1 cellular context compared by ENCODE assay signal in the genomic region with DNA sequence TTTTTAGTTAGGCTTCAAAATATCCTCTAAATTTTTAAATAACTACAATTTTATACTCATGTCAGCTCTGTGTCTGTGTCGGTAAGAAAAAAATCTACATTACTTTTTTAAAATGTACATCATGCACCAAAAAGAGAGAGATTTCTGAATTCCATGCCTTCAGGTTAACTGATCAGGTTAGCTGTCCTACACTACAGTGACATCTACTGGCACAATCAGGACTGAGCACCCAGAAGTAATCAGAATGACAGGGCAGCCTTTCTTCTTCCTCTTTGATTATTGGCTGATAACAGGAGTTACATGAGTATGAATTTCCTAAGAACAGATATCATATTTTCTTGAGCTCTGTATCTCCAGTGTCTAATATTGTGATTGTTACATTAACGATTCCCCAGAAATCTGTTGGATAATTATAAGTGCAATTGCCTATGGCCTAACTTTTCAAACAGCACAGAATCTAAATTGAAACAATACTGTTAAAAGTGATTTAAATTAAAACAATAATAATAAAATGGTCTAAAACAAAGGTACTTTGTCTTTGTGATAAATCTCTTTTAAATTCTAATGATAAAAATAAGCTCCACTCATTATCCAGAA.
TF ChIP-seq lines count a peak whose summit lies in the region.

No MANE protein-coding gene starts in this region.

TF ChIP-seq in K562, 482 proteins besides CTCF, POLR2A, EP300 and RAD21 (continued from another document and continues in another):
- TF ChIP-seq, protein P1, sequence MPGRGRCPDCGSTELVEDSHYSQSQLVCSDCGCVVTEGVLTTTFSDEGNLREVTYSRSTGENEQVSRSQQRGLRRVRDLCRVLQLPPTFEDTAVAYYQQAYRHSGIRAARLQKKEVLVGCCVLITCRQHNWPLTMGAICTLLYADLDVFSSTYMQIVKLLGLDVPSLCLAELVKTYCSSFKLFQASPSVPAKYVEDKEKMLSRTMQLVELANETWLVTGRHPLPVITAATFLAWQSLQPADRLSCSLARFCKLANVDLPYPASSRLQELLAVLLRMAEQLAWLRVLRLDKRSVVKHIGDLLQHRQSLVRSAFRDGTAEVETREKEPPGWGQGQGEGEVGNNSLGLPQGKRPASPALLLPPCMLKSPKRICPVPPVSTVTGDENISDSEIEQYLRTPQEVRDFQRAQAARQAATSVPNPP (IDR thresholded peaks at IDR 0.05; ENCODE audit: borderline replicate concordance, insufficient read depth, insufficient read length), result no peak
- TF ChIP-seq, protein P2, sequence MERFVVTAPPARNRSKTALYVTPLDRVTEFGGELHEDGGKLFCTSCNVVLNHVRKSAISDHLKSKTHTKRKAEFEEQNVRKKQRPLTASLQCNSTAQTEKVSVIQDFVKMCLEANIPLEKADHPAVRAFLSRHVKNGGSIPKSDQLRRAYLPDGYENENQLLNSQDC (CRISPR knock-in tag; IDR thresholded peaks at IDR 0.05), result no peak
- TF ChIP-seq NR2F6 (CRISPR knock-in tag; IDR thresholded peaks at IDR 0.05) (no peak), ZBTB17 (CRISPR knock-in tag; IDR thresholded peaks at IDR 0.05) (no peak), ZFX (CRISPR knock-in tag; IDR thresholded peaks at IDR 0.05) (no peak), ATF7 (IDR thresholded peaks at IDR 0.05) (no peak), FOXK2 (conservative IDR thresholded peaks at IDR 0.05 in 1 of 2, IDR thresholded peaks at IDR 0.05 in 1 of 2; ENCODE audit: low read depth in 2 of 2) (no peak), ZNF584 (CRISPR knock-in tag; IDR thresholded peaks at IDR 0.05; ENCODE audit: low read depth) (no peak), ZNF780A (CRISPR knock-in tag; IDR thresholded peaks at IDR 0.05) (no peak), TEAD4 (IDR thresholded peaks at IDR 0.05; ENCODE audit: low read length) (0 out of 2 replicates have a peak, but pooled peaks have one; percentile 43), TEAD4 (CRISPR knock-in tag; IDR thresholded peaks at IDR 0.05; ENCODE audit: borderline replicate concordance) (no peak), KLF16 (IDR thresholded peaks at IDR 0.05) (0 out of 2 replicates have a peak, but pooled peaks have one; percentile 16), ZNF384 (IDR thresholded peaks at IDR 0.05; ENCODE audit: low read depth, low read length) (peak; percentile 28; the same call in 1 of the 2 replicates), STAT5B (CRISPR knock-in tag; IDR thresholded peaks at IDR 0.05) (no peak), FOXP1 (CRISPR knock-in tag; IDR thresholded peaks at IDR 0.05) (no peak), ZBTB1 (CRISPR knock-in tag; IDR thresholded peaks at IDR 0.05; ENCODE audit: borderline replicate concordance, low read depth) (no peak), ZNF717 (CRISPR knock-in tag; IDR thresholded peaks at IDR 0.05) (no peak), COPS2 (conservative IDR thresholded peaks at IDR 0.05) (no peak), ZNF239 (CRISPR knock-in tag; IDR thresholded peaks at IDR 0.05) (no peak)
- TF ChIP-seq, protein P3, sequence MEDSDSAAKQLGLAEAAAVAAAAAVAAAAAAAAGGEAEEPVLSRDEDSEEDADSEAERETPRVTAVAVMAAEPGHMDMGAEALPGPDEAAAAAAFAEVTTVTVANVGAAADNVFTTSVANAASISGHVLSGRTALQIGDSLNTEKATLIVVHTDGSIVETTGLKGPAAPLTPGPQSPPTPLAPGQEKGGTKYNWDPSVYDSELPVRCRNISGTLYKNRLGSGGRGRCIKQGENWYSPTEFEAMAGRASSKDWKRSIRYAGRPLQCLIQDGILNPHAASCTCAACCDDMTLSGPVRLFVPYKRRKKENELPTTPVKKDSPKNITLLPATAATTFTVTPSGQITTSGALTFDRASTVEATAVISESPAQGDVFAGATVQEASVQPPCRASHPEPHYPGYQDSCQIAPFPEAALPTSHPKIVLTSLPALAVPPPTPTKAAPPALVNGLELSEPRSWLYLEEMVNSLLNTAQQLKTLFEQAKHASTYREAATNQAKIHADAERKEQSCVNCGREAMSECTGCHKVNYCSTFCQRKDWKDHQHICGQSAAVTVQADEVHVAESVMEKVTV (CRISPR knock-in tag; IDR thresholded peaks at IDR 0.05), result peak; percentile 92
- TF ChIP-seq, protein P4, sequence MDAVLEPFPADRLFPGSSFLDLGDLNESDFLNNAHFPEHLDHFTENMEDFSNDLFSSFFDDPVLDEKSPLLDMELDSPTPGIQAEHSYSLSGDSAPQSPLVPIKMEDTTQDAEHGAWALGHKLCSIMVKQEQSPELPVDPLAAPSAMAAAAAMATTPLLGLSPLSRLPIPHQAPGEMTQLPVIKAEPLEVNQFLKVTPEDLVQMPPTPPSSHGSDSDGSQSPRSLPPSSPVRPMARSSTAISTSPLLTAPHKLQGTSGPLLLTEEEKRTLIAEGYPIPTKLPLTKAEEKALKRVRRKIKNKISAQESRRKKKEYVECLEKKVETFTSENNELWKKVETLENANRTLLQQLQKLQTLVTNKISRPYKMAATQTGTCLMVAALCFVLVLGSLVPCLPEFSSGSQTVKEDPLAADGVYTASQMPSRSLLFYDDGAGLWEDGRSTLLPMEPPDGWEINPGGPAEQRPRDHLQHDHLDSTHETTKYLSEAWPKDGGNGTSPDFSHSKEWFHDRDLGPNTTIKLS (IDR thresholded peaks at IDR 0.05; ENCODE audit: borderline replicate concordance, low read depth), result no peak
- TF ChIP-seq, protein P5, sequence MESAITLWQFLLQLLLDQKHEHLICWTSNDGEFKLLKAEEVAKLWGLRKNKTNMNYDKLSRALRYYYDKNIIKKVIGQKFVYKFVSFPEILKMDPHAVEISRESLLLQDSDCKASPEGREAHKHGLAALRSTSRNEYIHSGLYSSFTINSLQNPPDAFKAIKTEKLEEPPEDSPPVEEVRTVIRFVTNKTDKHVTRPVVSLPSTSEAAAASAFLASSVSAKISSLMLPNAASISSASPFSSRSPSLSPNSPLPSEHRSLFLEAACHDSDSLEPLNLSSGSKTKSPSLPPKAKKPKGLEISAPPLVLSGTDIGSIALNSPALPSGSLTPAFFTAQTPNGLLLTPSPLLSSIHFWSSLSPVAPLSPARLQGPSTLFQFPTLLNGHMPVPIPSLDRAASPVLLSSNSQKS (CRISPR knock-in tag; IDR thresholded peaks at IDR 0.05), result no peak
- TF ChIP-seq, protein P6, sequence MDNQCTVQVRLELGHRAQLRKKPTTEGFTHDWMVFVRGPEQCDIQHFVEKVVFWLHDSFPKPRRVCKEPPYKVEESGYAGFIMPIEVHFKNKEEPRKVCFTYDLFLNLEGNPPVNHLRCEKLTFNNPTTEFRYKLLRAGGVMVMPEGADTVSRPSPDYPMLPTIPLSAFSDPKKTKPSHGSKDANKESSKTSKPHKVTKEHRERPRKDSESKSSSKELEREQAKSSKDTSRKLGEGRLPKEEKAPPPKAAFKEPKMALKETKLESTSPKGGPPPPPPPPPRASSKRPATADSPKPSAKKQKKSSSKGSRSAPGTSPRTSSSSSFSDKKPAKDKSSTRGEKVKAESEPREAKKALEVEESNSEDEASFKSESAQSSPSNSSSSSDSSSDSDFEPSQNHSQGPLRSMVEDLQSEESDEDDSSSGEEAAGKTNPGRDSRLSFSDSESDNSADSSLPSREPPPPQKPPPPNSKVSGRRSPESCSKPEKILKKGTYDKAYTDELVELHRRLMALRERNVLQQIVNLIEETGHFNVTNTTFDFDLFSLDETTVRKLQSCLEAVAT (IDR thresholded peaks at IDR 0.05), result no peak
- TF ChIP-seq, protein P7, sequence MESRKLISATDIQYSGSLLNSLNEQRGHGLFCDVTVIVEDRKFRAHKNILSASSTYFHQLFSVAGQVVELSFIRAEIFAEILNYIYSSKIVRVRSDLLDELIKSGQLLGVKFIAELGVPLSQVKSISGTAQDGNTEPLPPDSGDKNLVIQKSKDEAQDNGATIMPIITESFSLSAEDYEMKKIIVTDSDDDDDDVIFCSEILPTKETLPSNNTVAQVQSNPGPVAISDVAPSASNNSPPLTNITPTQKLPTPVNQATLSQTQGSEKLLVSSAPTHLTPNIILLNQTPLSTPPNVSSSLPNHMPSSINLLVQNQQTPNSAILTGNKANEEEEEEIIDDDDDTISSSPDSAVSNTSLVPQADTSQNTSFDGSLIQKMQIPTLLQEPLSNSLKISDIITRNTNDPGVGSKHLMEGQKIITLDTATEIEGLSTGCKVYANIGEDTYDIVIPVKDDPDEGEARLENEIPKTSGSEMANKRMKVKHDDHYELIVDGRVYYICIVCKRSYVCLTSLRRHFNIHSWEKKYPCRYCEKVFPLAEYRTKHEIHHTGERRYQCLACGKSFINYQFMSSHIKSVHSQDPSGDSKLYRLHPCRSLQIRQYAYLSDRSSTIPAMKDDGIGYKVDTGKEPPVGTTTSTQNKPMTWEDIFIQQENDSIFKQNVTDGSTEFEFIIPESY (CRISPR knock-in tag; IDR thresholded peaks at IDR 0.05), result no peak
- TF ChIP-seq, protein P8, sequence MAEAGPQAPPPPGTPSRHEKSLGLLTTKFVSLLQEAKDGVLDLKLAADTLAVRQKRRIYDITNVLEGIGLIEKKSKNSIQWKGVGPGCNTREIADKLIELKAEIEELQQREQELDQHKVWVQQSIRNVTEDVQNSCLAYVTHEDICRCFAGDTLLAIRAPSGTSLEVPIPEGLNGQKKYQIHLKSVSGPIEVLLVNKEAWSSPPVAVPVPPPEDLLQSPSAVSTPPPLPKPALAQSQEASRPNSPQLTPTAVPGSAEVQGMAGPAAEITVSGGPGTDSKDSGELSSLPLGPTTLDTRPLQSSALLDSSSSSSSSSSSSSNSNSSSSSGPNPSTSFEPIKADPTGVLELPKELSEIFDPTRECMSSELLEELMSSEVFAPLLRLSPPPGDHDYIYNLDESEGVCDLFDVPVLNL (CRISPR knock-in tag; IDR thresholded peaks at IDR 0.05; ENCODE audit: low read depth), result no peak
- TF ChIP-seq, protein P9, sequence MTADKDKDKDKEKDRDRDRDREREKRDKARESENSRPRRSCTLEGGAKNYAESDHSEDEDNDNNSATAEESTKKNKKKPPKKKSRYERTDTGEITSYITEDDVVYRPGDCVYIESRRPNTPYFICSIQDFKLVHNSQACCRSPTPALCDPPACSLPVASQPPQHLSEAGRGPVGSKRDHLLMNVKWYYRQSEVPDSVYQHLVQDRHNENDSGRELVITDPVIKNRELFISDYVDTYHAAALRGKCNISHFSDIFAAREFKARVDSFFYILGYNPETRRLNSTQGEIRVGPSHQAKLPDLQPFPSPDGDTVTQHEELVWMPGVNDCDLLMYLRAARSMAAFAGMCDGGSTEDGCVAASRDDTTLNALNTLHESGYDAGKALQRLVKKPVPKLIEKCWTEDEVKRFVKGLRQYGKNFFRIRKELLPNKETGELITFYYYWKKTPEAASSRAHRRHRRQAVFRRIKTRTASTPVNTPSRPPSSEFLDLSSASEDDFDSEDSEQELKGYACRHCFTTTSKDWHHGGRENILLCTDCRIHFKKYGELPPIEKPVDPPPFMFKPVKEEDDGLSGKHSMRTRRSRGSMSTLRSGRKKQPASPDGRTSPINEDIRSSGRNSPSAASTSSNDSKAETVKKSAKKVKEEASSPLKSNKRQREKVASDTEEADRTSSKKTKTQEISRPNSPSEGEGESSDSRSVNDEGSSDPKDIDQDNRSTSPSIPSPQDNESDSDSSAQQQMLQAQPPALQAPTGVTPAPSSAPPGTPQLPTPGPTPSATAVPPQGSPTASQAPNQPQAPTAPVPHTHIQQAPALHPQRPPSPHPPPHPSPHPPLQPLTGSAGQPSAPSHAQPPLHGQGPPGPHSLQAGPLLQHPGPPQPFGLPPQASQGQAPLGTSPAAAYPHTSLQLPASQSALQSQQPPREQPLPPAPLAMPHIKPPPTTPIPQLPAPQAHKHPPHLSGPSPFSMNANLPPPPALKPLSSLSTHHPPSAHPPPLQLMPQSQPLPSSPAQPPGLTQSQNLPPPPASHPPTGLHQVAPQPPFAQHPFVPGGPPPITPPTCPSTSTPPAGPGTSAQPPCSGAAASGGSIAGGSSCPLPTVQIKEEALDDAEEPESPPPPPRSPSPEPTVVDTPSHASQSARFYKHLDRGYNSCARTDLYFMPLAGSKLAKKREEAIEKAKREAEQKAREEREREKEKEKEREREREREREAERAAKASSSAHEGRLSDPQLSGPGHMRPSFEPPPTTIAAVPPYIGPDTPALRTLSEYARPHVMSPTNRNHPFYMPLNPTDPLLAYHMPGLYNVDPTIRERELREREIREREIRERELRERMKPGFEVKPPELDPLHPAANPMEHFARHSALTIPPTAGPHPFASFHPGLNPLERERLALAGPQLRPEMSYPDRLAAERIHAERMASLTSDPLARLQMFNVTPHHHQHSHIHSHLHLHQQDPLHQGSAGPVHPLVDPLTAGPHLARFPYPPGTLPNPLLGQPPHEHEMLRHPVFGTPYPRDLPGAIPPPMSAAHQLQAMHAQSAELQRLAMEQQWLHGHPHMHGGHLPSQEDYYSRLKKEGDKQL (CRISPR knock-in tag; IDR thresholded peaks at IDR 0.05; ENCODE audit: borderline replicate concordance), result no peak
- TF ChIP-seq, protein P10, sequence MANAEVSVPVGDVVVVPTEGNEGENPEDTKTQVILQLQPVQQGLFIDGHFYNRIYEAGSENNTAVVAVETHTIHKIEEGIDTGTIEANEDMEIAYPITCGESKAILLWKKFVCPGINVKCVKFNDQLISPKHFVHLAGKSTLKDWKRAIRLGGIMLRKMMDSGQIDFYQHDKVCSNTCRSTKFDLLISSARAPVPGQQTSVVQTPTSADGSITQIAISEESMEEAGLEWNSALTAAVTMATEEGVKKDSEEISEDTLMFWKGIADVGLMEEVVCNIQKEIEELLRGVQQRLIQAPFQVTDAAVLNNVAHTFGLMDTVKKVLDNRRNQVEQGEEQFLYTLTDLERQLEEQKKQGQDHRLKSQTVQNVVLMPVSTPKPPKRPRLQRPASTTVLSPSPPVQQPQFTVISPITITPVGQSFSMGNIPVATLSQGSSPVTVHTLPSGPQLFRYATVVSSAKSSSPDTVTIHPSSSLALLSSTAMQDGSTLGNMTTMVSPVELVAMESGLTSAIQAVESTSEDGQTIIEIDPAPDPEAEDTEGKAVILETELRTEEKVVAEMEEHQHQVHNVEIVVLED (CRISPR knock-in tag; IDR thresholded peaks at IDR 0.05), result 0 out of 2 replicates have a peak, but pooled peaks have one; percentile 9
- TF ChIP-seq, protein P11, sequence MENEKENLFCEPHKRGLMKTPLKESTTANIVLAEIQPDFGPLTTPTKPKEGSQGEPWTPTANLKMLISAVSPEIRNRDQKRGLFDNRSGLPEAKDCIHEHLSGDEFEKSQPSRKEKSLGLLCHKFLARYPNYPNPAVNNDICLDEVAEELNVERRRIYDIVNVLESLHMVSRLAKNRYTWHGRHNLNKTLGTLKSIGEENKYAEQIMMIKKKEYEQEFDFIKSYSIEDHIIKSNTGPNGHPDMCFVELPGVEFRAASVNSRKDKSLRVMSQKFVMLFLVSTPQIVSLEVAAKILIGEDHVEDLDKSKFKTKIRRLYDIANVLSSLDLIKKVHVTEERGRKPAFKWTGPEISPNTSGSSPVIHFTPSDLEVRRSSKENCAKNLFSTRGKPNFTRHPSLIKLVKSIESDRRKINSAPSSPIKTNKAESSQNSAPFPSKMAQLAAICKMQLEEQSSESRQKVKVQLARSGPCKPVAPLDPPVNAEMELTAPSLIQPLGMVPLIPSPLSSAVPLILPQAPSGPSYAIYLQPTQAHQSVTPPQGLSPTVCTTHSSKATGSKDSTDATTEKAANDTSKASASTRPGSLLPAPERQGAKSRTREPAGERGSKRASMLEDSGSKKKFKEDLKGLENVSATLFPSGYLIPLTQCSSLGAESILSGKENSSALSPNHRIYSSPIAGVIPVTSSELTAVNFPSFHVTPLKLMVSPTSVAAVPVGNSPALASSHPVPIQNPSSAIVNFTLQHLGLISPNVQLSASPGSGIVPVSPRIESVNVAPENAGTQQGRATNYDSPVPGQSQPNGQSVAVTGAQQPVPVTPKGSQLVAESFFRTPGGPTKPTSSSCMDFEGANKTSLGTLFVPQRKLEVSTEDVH (IDR thresholded peaks at IDR 0.05; ENCODE audit: low read depth, partially characterized antibody), result no peak
